In genomic region chr17:50268632-50269287, GRCh38 we compare ENCODE assay signal across 16 cellular contexts. TPM values are rescaled to one million over a fixed set of nuclear protein-coding genes. Genes with fewer than 3 reads are reported as not detected.
DNase-seq lines count a peak whose midpoint lies in the region; ATAC-seq, FAIRE-seq and TF ChIP-seq lines count a peak whose summit lies in the region.
"Had no signal": no experiment of that assay in that cellular context is flagged by ENCODE, and none has a peak within 500 bp of the region (broad histone marks: within the 10 kb centered on the region; RNA-seq: fewer than 3 reads in every experiment).

No MANE protein-coding gene starts in this region.

- no peaks in the 10 kb centered on the region for H3K9me3 Mint-ChIP-seq in neural crest cell
- H3K9me3 Mint-ChIP-seq: activated naive CD8-positive, alpha-beta T cell treated with anti-CD3 and anti-CD28 coated beads, Interleukin-2, amount 10 ng/mL, durations not matched to agents 7 days and 5 days had no signal

- H3K9ac ChIP-seq in mammary epithelial cell (ENCODE audit: insufficient read depth, low read length): no peak overlapping the region
- no peak overlapping the region for H3K9ac ChIP-seq in H1 (replicated peaks in 1 of 4; ENCODE audit: extremely low read depth in 1 of 4, low read depth in 3 of 4, low read length in 3 of 4)

- H3K23me2 ChIP-seq in H1 (ENCODE audit: low read depth, low read length): peaks cover 5% of the 10 kb centered on the region; the same call in 1 of the 2 replicates

- no peak for TF ChIP-seq RAD21 in H1 (IDR thresholded peaks at IDR 0.05 in 1 of 2, conservative IDR thresholded peaks at IDR 0.05 in 1 of 2; ENCODE audit: low read depth in 2 of 2, low read length in 2 of 2)

- no peak overlapping the region for H3K4me2 ChIP-seq in mammary epithelial cell (ENCODE audit: insufficient read depth, low read depth, low read length)
- no peak overlapping the region for H3K4me2 ChIP-seq in H1 (ENCODE audit: insufficient read depth in 1 of 2, low read depth in 2 of 2, low read length in 2 of 2)

- H3K9me3 ChIP-seq in breast epithelium (no peaks in the 10 kb centered on the region), mammary epithelial cell (replicated peaks; ENCODE audit: insufficient read depth, low read length) (no peaks in the 10 kb centered on the region), H1 (ENCODE audit: insufficient read depth in 2 of 2, low read depth in 1 of 2, low read length in 1 of 2) (no peaks in the 10 kb centered on the region)

- BruUV-seq in mammary epithelial cell (replicated peaks; lab: Mats Ljungman, UMichigan): no TSS peak

- H4K5ac ChIP-seq in H1 (ENCODE audit: insufficient read length, low read depth, low read length): no peak overlapping the region

- H3K27me3 ChIP-seq in breast epithelium (no peaks in the 10 kb centered on the region), mammary epithelial cell (ENCODE audit: insufficient read depth, low read length) (no peaks in the 10 kb centered on the region), H1 (replicated peaks in 1 of 4; ENCODE audit: control insufficient read depth in 3 of 4, extremely low read depth in 1 of 4, insufficient read depth in 3 of 4, low read length in 3 of 4) (peaks cover 0 to 12% (median 5%) of the 10 kb centered on the region in 4 experiments; a peak in 4 of 7 replicates)

- TF ChIP-seq POLR2A in breast epithelium (IDR thresholded peaks at IDR 0.05) (no peak), H1 (IDR thresholded peaks at IDR 0.05; ENCODE audit: control extremely low read depth in 1 of 2, low read depth in 2 of 2, low read length in 2 of 2) (no peak)

- in situ Hi-C loops in mammary epithelial cell (cut with MboI; ENCODE audit: low sequenced_read_pairs in 2 of 2): no loop called here

- DNase-seq in breast epithelium (ENCODE audit: low spot score in 2 of 2) (peak in 1 of 2 donors; percentile 33), mammary epithelial cell (no peak), H1 (ENCODE audit: low read depth in 1 of 2, low spot score in 2 of 2) (peak in 1 of 2 experiments; percentile 34), neural crest cell (ENCODE audit: low read depth, low spot score) (no peak), NCI-H2107 (lab: John Stamatoyannopoulos, UW) (no peak), midbrain (lab: John Stamatoyannopoulos, UW) (no peak)
- DNase-seq: activated naive CD8-positive, alpha-beta T cell treated with anti-CD3 and anti-CD28 coated beads, Interleukin-2, amount 10 ng/mL, durations not matched to agents 7 days and 5 days; glutamatergic neuron; NCI-H1694; NCI-H524; PC-3 had no signal

- no peak overlapping the region for H3K56ac ChIP-seq in H1 (replicated peaks; ENCODE audit: insufficient read length, low read depth, low read length)

- no peak overlapping the region for H2AFZ ChIP-seq in mammary epithelial cell (ENCODE audit: low read depth, low read length)
- H2AFZ ChIP-seq in H1 (ENCODE audit: low read length): no peak overlapping the region

- no peak for TF ChIP-seq CTCF in breast epithelium (IDR thresholded peaks at IDR 0.05)
- no peak for TF ChIP-seq CTCF in mammary epithelial cell (conservative IDR thresholded peaks at IDR 0.05 in 1 of 2, IDR thresholded peaks at IDR 0.05 in 1 of 2; ENCODE audit: extremely low read depth in 1 of 2, insufficient read depth in 1 of 2, low read depth in 1 of 2, low read length in 2 of 2)
- no peak for TF ChIP-seq CTCF in H1 (IDR thresholded peaks at IDR 0.05; ENCODE audit: control extremely low read depth in 1 of 3, insufficient read depth in 1 of 3, low read depth in 1 of 3, low read length in 3 of 3)
- TF ChIP-seq CTCF in neural crest cell (conservative IDR thresholded peaks at IDR 0.05): no peak

- no peak overlapping the region; the same call in 1 of the 2 replicates for H3K18ac ChIP-seq in H1 (ENCODE audit: extremely low read depth, low read length)

- peak overlapping the region; percentile 99 for H3K27ac Mint-ChIP-seq in neural crest cell (ENCODE audit: unreplicated experiment)
- H3K27ac Mint-ChIP-seq: activated naive CD8-positive, alpha-beta T cell treated with anti-CD3 and anti-CD28 coated beads, Interleukin-2, amount 10 ng/mL, durations not matched to agents 7 days and 5 days had no signal

- CTCF ChIA-PET in mammary epithelial cell (lab: Charles Lee; ENCODE audit: low non-redundant PET): interaction anchor here (0.6 kb wide), 1 partner anchor 1544 kb away, joined by 3 read pairs; no protein-coding TSS in a partner anchor
- CTCF ChIA-PET in H1 (lab: Charles Lee; ENCODE audit: partially characterized antibody): interaction anchor here (1.0 to 41.5 kb wide), 17 partner anchors 12 to 145 kb away, joined by 3 to 1349 read pairs (median 7); partner anchors contain the start of genes COL1A1, LRRC59 and SGCA

- H4K20me1 ChIP-seq in mammary epithelial cell (ENCODE audit: insufficient read depth, low read length) (no peaks in the 10 kb centered on the region), H1 (replicated peaks in 1 of 2; ENCODE audit: control insufficient read depth in 1 of 2, insufficient read depth in 2 of 2, low read length in 2 of 2) (no peaks in the 10 kb centered on the region)

- H3K79me2 ChIP-seq in mammary epithelial cell (ENCODE audit: insufficient read depth, low read length) (no peaks in the 10 kb centered on the region), H1 (ENCODE audit: control insufficient read depth in 1 of 2, insufficient read depth in 2 of 2, low read length in 2 of 2) (no peaks in the 10 kb centered on the region)

- H3K4me3 Mint-ChIP-seq in neural crest cell: peak overlapping the region; percentile 74
- H3K4me3 Mint-ChIP-seq: activated naive CD8-positive, alpha-beta T cell treated with anti-CD3 and anti-CD28 coated beads, Interleukin-2, amount 10 ng/mL, durations not matched to agents 7 days and 5 days had no signal

- H3K27ac ChIP-seq in breast epithelium (peak overlapping the region; percentile 57 to 87), mammary epithelial cell (ENCODE audit: insufficient read depth, low read depth, low read length) (no peak overlapping the region), H1 (ENCODE audit: low read depth, low read length) (no peak overlapping the region)

- WGBS in mammary epithelial cell (ENCODE audit: low coverage, missing lambda C conversion rate): 90% methylated on average over 9 of the region's 9 CpGs
- 87% methylated on average over 9 of the region's 9 CpGs; no CpG with 5 or more reads in 1 of the 2 experiments for WGBS in H1 (ENCODE audit: extremely low coverage in 1 of 2, insufficient coverage in 1 of 2, insufficient read length in 1 of 2, insufficient replicate concordance in 2 of 2, low coverage in 1 of 2, low lambda C conversion rate in 2 of 2, missing lambda C conversion rate in 1 of 2), 2 experiments

- H3K4me1 Mint-ChIP-seq in neural crest cell: peaks cover 62% of the 10 kb centered on the region

- H3K14ac ChIP-seq in H1 (ENCODE audit: insufficient read length): no peak overlapping the region

- H3K27me3 Mint-ChIP-seq in neural crest cell (ENCODE audit: low read depth): peaks cover 13% of the 10 kb centered on the region

- intact Hi-C loops in breast epithelium (cut with DNase I; ENCODE audit: low total_unique reads): no loop called here
- intact Hi-C loops in mammary epithelial cell (cut with micrococcal nuclease): no loop called here

- dilution Hi-C loops in mammary epithelial cell (cut with HindIII; ENCODE audit: low sequenced_read_pairs): loop anchor here (5.0 kb wide), 1 partner anchor 66 kb away; the partner anchor contains the start of gene COL1A1

- H3K36me3 Mint-ChIP-seq in neural crest cell (ENCODE audit: low read depth): no peaks in the 10 kb centered on the region
- H3K36me3 Mint-ChIP-seq: activated naive CD8-positive, alpha-beta T cell treated with anti-CD3 and anti-CD28 coated beads, Interleukin-2, amount 10 ng/mL, durations not matched to agents 7 days and 5 days had no signal

- ATAC-seq in HG02938 (IDR thresholded peaks at IDR 0.05; ENCODE audit: unreplicated experiment): no peak
- ATAC-seq in HG03135 (IDR thresholded peaks at IDR 0.05; ENCODE audit: unreplicated experiment): no peak
- ATAC-seq: PC-3 had no signal

- TF ChIP-seq EP300 in H1 (IDR thresholded peaks at IDR 0.05; ENCODE audit: borderline replicate concordance in 1 of 2, low read depth in 2 of 2, low read length in 2 of 2): no peak

- no peak overlapping the region for H2BK5ac ChIP-seq in H1 (ENCODE audit: low read depth, low read length)

- no peak overlapping the region for H4K8ac ChIP-seq in H1 (ENCODE audit: extremely low read depth, insufficient read depth, low read length)

- H2BK20ac ChIP-seq in H1 (ENCODE audit: low read length): no peak overlapping the region

- H3K36me3 ChIP-seq in breast epithelium: no peaks in the 10 kb centered on the region
- no peaks in the 10 kb centered on the region for H3K36me3 ChIP-seq in mammary epithelial cell (ENCODE audit: insufficient read depth, low read length)
- no peaks in the 10 kb centered on the region for H3K36me3 ChIP-seq in H1 (ENCODE audit: control insufficient read depth in 2 of 4, insufficient read depth in 4 of 4, low read length in 3 of 4)

- no peak overlapping the region for H4K91ac ChIP-seq in H1 (replicated peaks; ENCODE audit: insufficient read length, low read length)

- no peak overlapping the region for H2BK120ac ChIP-seq in H1 (replicated peaks; ENCODE audit: low read depth, low read length)

- no peak overlapping the region for H3K23ac ChIP-seq in H1 (ENCODE audit: insufficient read length)

- H3K4ac ChIP-seq in H1 (replicated peaks; ENCODE audit: insufficient read length, low read depth, low read length): no peak overlapping the region

- H3K4me3 ChIP-seq in breast epithelium (no peak overlapping the region), mammary epithelial cell (replicated peaks in 1 of 3; ENCODE audit: insufficient read depth in 1 of 3, low read depth in 2 of 3, low read length in 3 of 3) (no peak overlapping the region), H1 (ENCODE audit: extremely low read depth in 1 of 4, insufficient read depth in 2 of 4, low read depth in 3 of 4, low read length in 4 of 4) (no peak overlapping the region)

- POLR2A ChIA-PET in H1 (lab: Charles Lee; ENCODE audit: partially characterized antibody): interaction anchor here (4.1 kb wide), 1 partner anchor 67 kb away, joined by 20 read pairs; the partner anchor contains the start of gene COL1A1

- peaks cover 12 to 23% of the 10 kb centered on the region in 2 donors for H3K4me1 ChIP-seq in breast epithelium
- peaks cover 22% of the 10 kb centered on the region for H3K4me1 ChIP-seq in mammary epithelial cell (ENCODE audit: insufficient read depth, low read length)
- peaks cover 2 to 33% (median 24%) of the 10 kb centered on the region in 4 experiments for H3K4me1 ChIP-seq in H1 (replicated peaks in 1 of 4; ENCODE audit: control insufficient read depth in 3 of 4, insufficient read depth in 4 of 4, low read length in 3 of 4)

- no peak overlapping the region for H2BK15ac ChIP-seq in H1 (ENCODE audit: low read length)

- H2BK12ac ChIP-seq in H1 (ENCODE audit: low read depth, low read length): no peak overlapping the region

- H3K79me1 ChIP-seq in H1 (ENCODE audit: low read depth, low read length): 0 out of 2 replicates have a peak, but pooled peaks cover 3% of the 10 kb centered on the region

- 0 out of 2 replicates have a peak overlapping the region, but pooled peaks have one; percentile 24 for H2AK5ac ChIP-seq in H1 (ENCODE audit: low read depth, low read length)

- FAIRE-seq in H1 (lab: Jason Lieb, UNC): no peak
- FAIRE-seq: GM18507 had no signal

RNA-seq across cellular contexts. Expression of gene TMEM92, which starts 5.5 kb away (rescaled TPM):
- total RNA-seq in breast epithelium (under 1 TPM in 1 of 3 donors, not detected in 2; 0.33 TPM), mammary epithelial cell (under 1 TPM in 1 of 2 donors, not detected in 1; under 0.01 TPM), neural crest cell (3.0 and 3.5 TPM in 2 replicates)
- polyA plus RNA-seq in mammary epithelial cell (1.3 TPM), H1 (2011; rRNA removed) (24.8 and 39.2 TPM in 2 replicates)
- 3.0 TPM for polyA minus RNA-seq in mammary epithelial cell
- 11.9 and 12.2 TPM in 2 replicates for total RNA-seq in H1 (2021; fragmentation: NEBNext Ultra II Directional; extraction: Animal tissue kit (Norgen Biotek cat#: 25700))
- polyA plus RNA-seq in H1 (2011; cell fraction: cytosol; rRNA removed): 14.9 TPM
- 13.5 TPM for polyA plus RNA-seq in H1 (2011; cell fraction: nucleus; rRNA removed)
- 12.3 to 17.0 TPM (median 15.6 TPM) in 4 replicates for polyA plus RNA-seq in H1 (2012, experiment 1 of 2)
- polyA plus RNA-seq in H1 (2012, experiment 2 of 2): 17.9 TPM
- polyA plus RNA-seq in H1 (2013, experiment 1 of 2): 23.2 TPM
- 31.1 TPM for polyA plus RNA-seq in H1 (2013, experiment 2 of 2)
- 6.3 and 10.4 TPM in 2 replicates for polyA minus RNA-seq in H1 (2011; rRNA and poly(A)+ RNA removed)
- 15.3 TPM for polyA minus RNA-seq in H1 (2011; cell fraction: cytosol; rRNA and poly(A)+ RNA removed)
- polyA minus RNA-seq in H1 (2011; cell fraction: nucleus; rRNA and poly(A)+ RNA removed): 12.1 TPM
- total RNA-seq: activated naive CD8-positive, alpha-beta T cell treated with anti-CD3 and anti-CD28 coated beads, Interleukin-2, amount 10 ng/mL, durations not matched to agents 7 days and 5 days; myocyte; temporal lobe had no signal

Comparison
In these comparisons a context has a peak if more than half of its experiments do, and no peak if none do; other contexts are left out.
1. H3K27ac ChIP-seq: peak in breast epithelium (2 of 2); none in mammary epithelial cell (single experiment) and H1 (single experiment).